19 cellular contexts compared by ENCODE assay signal in the genomic region with DNA sequence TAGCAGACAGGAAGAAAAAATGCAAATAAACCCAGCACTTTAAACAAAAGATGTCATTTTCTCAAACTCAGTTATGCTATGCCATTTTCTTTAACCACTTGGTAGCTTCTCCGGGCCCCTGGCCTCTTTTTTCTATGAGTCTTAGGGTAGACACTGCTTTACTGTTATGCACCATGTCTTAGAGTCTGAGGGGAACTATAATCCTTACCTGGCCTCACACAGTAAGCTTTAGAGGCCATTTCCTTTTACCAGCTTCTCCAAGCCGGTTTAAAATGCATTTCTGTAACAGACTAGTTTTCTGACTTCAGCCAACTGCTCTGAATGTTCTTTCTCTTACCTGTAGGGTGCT.
A peak's percentile ranks its signal among the peaks of the same experiment; 100 is the strongest.
DNase-seq lines count a peak whose midpoint lies in the region; ATAC-seq and TF ChIP-seq lines count a peak whose summit lies in the region.
"Had no signal": no experiment of that assay in that cellular context is flagged by ENCODE, and none has a peak within 500 bp of the region (broad histone marks: within the 10 kb centered on the region; RNA-seq: fewer than 3 reads in every experiment).

No MANE protein-coding gene starts in this region.

- H2AFZ ChIP-seq in SK-N-SH (ENCODE audit: low read depth) = no peak overlapping the region

- peaks cover 2 to 11% of the 10 kb centered on the region in 2 experiments; a peak in 3 of 4 replicates for H3K4me1 ChIP-seq in SK-N-SH (ENCODE audit: control insufficient read depth in 1 of 2, insufficient read depth in 2 of 2, low read depth in 1 of 2, low read length in 1 of 2)
- H3K4me1 ChIP-seq in right cardiac atrium (ENCODE audit: control insufficient read depth, insufficient read depth, low read length) = peaks cover 16% of the 10 kb centered on the region
- H3K4me1 ChIP-seq in sigmoid colon = peaks cover 0 to 63% (median 56%) of the 10 kb centered on the region in 4 donors
- H3K4me1 ChIP-seq: HAP-1 had no signal

- H3K27me3 ChIP-seq in SK-N-SH (ENCODE audit: insufficient read depth) (no peaks in the 10 kb centered on the region), right cardiac atrium (ENCODE audit: control insufficient read depth, insufficient read depth) (no peaks in the 10 kb centered on the region), sigmoid colon (no peaks in the 10 kb centered on the region)
- H3K27me3 ChIP-seq: left lung had no signal

- no peak for TF ChIP-seq POLR2A in sigmoid colon (IDR thresholded peaks at IDR 0.05)

- 100% methylated on average over 2 of the region's 2 CpGs for WGBS in SK-N-SH (ENCODE audit: low lambda C conversion rate)
- WGBS in right cardiac atrium = 83% methylated on average over 2 of the region's 2 CpGs
- WGBS in sigmoid colon, 2 donors = 83 to 86% methylated on average over 2 of the region's 2 CpGs

- no peak for TF ChIP-seq RAD21 in SK-N-SH (IDR thresholded peaks at IDR 0.05; ENCODE audit: low read length)

- peak overlapping the region; percentile 72 to 84; a peak in 3 of 4 replicates for H3K27ac ChIP-seq in SK-N-SH (ENCODE audit: low read depth in 2 of 2, low read length in 1 of 2)
- peak overlapping the region; percentile 93 for H3K27ac ChIP-seq in right cardiac atrium (ENCODE audit: low read length)
- H3K27ac ChIP-seq in sigmoid colon = peak overlapping the region; percentile 72 to 86 (median 82)
- H3K27ac ChIP-seq: left lung had no signal

- no peaks in the 10 kb centered on the region for H3K9me2 ChIP-seq in SK-N-SH

- POLR2A ChIA-PET in SK-N-SH (lab: Yijun Ruan, JAX) = no interaction called here

- peaks cover 8% of the 10 kb centered on the region for H3F3A ChIP-seq in SK-N-SH (replicated peaks; ENCODE audit: insufficient read depth)

- H3K4me2 ChIP-seq in SK-N-SH = no peak overlapping the region

- H3K4me3 ChIP-seq in SK-N-SH (ENCODE audit: low read depth in 2 of 2, low read length in 1 of 2) (no peak overlapping the region), right cardiac atrium (ENCODE audit: low read length) (no peak overlapping the region), sigmoid colon (no peak overlapping the region)
- H3K4me3 ChIP-seq: HAP-1, left lung had no signal

- H3K9ac ChIP-seq in SK-N-SH = no peak overlapping the region

- H3K36me3 ChIP-seq in SK-N-SH (replicated peaks in 1 of 2; ENCODE audit: control insufficient read depth in 1 of 2, insufficient read depth in 2 of 2, low read length in 1 of 2) = peaks cover 0 to 8% of the 10 kb centered on the region in 2 experiments
- H3K36me3 ChIP-seq in sigmoid colon = peaks cover 0 to 28% (median 5%) of the 10 kb centered on the region in 4 donors
- H3K36me3 ChIP-seq: HAP-1 had no signal

- H4K20me1 ChIP-seq in SK-N-SH (ENCODE audit: insufficient read depth) = no peaks in the 10 kb centered on the region

- H3K9me3 ChIP-seq in SK-N-SH = no peaks in the 10 kb centered on the region
- H3K9me3 ChIP-seq in right cardiac atrium (ENCODE audit: control insufficient read depth, low read length) = no peaks in the 10 kb centered on the region
- no peaks in the 10 kb centered on the region for H3K9me3 ChIP-seq in sigmoid colon
- H3K9me3 ChIP-seq: HAP-1, left lung had no signal

- intact Hi-C loops in right cardiac atrium (cut with DNase I) = loop anchor here in 1 of 4 donors (10.0 kb wide), 1 partner anchor 66 kb away; no protein-coding TSS in a partner anchor
- intact Hi-C loops in sigmoid colon (cut with DNase I) = loop anchor here (5.0 to 10.0 kb wide), 2 partner anchors 56 to 144 kb away; a partner anchor contains a TSS

- TF ChIP-seq EP300 in SK-N-SH (IDR thresholded peaks at IDR 0.05; ENCODE audit: borderline replicate concordance in 1 of 2, low read depth in 1 of 2, low read length in 1 of 2) = no peak
- TF ChIP-seq EP300 in sigmoid colon (IDR thresholded peaks at IDR 0.05) = no peak

- TF ChIP-seq CTCF in SK-N-SH (IDR thresholded peaks at IDR 0.05) (no peak), sigmoid colon (IDR thresholded peaks at IDR 0.05) (no peak)

- DNase-seq in SK-N-SH = no peak
- no peak for DNase-seq in right cardiac atrium
- no peak for DNase-seq in sigmoid colon
- DNase-seq in activated gamma-delta T cell treated with Interleukin-2 at 50 U/mL for 16 hours = no peak
- no peak for DNase-seq in NK-92 treated with Interleukin-12 subunit alpha and Interleukin-12 subunit beta, amount 100 ng/mL, for 24 hours (lab: John Stamatoyannopoulos, UW)
- DNase-seq: activated CD4-positive, alpha-beta memory T cell treated with anti-CD3 and anti-CD28 coated beads, Interleukin-2, amount 10 ng/mL, durations not matched to agents 7 days and 5 days; activated T-cell treated with anti-CD3 and anti-CD28 coated beads, Interleukin-2, amount 50 U/mL, for 48 hours; CD8-positive, alpha-beta T cell; DND-41; effector memory CD4-positive, alpha-beta T cell; left lung; naive B cell; NCI-H1417 treated with DMSO at 0.1 percent for 48 hours; stimulated activated CD4-positive, alpha-beta T cell treated with anti-CD3 and anti-CD28 coated beads, Interleukin-15, amount 100 ng/mL, for 24 hours; stimulated activated naive CD8-positive, alpha-beta T cell treated with anti-CD3 and anti-CD28 coated beads, Interleukin-15, Interleukin-2, amounts not matched to agents 100 U/mL and 50 U/mL, for 24 hours had no signal

- H3K79me2 ChIP-seq in SK-N-SH (ENCODE audit: insufficient read depth) = no peaks in the 10 kb centered on the region

- CTCF ChIA-PET in SK-N-SH (lab: Yijun Ruan, JAX) = interaction anchor here (1.7 to 2.1 kb wide), 3 partner anchors 23 to 342 kb away, joined by 3 to 9 read pairs (median 4); no protein-coding TSS in a partner anchor

- peak; percentile 6 for ATAC-seq in GM18868 (IDR thresholded peaks at IDR 0.05; ENCODE audit: unreplicated experiment)
- ATAC-seq in right cardiac atrium = peak in 1 of 2 donors; percentile 9
- ATAC-seq in HG03439 (IDR thresholded peaks at IDR 0.05; ENCODE audit: unreplicated experiment) = no peak
- ATAC-seq in GM18511 (IDR thresholded peaks at IDR 0.05; ENCODE audit: unreplicated experiment) = no peak
- ATAC-seq: CD8-positive, alpha-beta T cell; stimulated activated naive CD8-positive, alpha-beta T cell treated with anti-CD3 and anti-CD28 coated beads, Interleukin-15, Interleukin-2, amounts not matched to agents 100 U/mL and 50 U/mL, for 24 hours had no signal

TF ChIP-seq in SK-N-SH, 30 proteins besides CTCF, POLR2A, EP300 and RAD21:
- TF ChIP-seq, protein P1, sequence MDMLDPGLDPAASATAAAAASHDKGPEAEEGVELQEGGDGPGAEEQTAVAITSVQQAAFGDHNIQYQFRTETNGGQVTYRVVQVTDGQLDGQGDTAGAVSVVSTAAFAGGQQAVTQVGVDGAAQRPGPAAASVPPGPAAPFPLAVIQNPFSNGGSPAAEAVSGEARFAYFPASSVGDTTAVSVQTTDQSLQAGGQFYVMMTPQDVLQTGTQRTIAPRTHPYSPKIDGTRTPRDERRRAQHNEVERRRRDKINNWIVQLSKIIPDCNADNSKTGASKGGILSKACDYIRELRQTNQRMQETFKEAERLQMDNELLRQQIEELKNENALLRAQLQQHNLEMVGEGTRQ (IDR thresholded peaks at IDR 0.05; ENCODE audit: borderline replicate concordance, low read depth, low read length) = no peak
